1 cellular context compared by ENCODE assay signal in the genomic region with DNA sequence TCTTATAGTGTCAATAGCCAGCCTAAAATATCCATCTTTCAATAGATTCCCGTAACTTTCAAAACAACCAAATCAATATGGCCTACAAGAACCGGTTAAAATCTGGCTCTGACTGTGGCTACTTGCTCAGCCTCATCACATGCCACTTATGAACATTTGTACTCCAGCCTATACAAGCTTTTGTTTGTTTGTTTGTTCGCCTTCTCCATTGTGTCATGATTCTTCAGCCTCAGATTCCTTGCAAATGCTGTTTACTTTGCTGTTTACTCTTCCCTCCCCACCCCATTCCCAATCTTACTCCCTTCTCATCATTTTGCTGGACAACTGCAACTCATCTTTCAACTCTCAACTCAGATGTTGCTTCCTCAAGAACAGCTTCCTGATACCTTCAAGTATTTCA.
TF ChIP-seq lines count a peak whose summit lies in the region.

No MANE protein-coding gene starts in this region.

TF ChIP-seq in GM23338, 12 proteins besides CTCF, POLR2A, EP300 and RAD21 (continued from another document):
- TF ChIP-seq, protein P1, sequence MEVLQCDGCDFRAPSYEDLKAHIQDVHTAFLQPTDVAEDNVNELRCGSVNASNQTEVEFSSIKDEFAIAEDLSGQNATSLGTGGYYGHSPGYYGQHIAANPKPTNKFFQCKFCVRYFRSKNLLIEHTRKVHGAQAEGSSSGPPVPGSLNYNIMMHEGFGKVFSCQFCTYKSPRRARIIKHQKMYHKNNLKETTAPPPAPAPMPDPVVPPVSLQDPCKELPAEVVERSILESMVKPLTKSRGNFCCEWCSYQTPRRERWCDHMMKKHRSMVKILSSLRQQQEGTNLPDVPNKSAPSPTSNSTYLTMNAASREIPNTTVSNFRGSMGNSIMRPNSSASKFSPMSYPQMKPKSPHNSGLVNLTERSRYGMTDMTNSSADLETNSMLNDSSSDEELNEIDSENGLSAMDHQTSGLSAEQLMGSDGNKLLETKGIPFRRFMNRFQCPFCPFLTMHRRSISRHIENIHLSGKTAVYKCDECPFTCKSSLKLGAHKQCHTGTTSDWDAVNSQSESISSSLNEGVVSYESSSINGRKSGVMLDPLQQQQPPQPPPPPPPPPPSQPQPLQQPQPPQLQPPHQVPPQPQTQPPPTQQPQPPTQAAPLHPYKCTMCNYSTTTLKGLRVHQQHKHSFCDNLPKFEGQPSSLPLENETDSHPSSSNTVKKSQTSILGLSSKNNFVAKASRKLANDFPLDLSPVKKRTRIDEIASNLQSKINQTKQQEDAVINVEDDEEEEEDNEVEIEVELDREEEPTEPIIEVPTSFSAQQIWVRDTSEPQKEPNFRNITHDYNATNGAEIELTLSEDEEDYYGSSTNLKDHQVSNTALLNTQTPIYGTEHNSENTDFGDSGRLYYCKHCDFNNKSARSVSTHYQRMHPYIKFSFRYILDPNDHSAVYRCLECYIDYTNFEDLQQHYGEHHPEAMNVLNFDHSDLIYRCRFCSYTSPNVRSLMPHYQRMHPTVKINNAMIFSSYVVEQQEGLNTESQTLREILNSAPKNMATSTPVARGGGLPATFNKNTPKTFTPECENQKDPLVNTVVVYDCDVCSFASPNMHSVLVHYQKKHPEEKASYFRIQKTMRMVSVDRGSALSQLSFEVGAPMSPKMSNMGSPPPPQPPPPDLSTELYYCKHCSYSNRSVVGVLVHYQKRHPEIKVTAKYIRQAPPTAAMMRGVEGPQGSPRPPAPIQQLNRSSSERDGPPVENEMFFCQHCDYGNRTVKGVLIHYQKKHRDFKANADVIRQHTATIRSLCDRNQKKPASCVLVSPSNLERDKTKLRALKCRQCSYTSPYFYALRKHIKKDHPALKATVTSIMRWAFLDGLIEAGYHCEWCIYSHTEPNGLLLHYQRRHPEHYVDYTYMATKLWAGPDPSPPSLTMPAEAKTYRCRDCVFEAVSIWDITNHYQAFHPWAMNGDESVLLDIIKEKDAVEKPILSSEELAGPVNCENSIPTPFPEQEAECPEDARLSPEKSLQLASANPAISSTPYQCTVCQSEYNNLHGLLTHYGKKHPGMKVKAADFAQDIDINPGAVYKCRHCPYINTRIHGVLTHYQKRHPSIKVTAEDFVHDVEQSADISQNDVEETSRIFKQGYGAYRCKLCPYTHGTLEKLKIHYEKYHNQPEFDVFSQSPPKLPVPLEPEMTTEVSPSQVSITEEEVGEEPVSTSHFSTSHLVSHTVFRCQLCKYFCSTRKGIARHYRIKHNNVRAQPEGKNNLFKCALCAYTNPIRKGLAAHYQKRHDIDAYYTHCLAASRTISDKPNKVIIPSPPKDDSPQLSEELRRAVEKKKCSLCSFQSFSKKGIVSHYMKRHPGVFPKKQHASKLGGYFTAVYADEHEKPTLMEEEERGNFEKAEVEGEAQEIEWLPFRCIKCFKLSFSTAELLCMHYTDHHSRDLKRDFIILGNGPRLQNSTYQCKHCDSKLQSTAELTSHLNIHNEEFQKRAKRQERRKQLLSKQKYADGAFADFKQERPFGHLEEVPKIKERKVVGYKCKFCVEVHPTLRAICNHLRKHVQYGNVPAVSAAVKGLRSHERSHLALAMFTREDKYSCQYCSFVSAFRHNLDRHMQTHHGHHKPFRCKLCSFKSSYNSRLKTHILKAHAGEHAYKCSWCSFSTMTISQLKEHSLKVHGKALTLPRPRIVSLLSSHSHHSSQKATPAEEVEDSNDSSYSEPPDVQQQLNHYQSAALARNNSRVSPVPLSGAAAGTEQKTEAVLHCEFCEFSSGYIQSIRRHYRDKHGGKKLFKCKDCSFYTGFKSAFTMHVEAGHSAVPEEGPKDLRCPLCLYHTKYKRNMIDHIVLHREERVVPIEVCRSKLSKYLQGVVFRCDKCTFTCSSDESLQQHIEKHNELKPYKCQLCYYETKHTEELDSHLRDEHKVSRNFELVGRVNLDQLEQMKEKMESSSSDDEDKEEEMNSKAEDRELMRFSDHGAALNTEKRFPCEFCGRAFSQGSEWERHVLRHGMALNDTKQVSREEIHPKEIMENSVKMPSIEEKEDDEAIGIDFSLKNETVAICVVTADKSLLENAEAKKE (CRISPR knock-in tag; IDR thresholded peaks at IDR 0.05): no peak
- TF ChIP-seq ZNF114 (CRISPR knock-in tag; IDR thresholded peaks at IDR 0.05): no peak
- no peak for TF ChIP-seq ZNF331 (CRISPR knock-in tag; IDR thresholded peaks at IDR 0.05; ENCODE audit: low read depth)
- TF ChIP-seq EZH2phosphoT487 (IDR thresholded peaks at IDR 0.05; ENCODE audit: unreplicated experiment): no peak
- TF ChIP-seq, protein P2, sequence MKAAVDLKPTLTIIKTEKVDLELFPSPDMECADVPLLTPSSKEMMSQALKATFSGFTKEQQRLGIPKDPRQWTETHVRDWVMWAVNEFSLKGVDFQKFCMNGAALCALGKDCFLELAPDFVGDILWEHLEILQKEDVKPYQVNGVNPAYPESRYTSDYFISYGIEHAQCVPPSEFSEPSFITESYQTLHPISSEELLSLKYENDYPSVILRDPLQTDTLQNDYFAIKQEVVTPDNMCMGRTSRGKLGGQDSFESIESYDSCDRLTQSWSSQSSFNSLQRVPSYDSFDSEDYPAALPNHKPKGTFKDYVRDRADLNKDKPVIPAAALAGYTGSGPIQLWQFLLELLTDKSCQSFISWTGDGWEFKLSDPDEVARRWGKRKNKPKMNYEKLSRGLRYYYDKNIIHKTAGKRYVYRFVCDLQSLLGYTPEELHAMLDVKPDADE (IDR thresholded peaks at IDR 0.05): no peak
- TF ChIP-seq STAT1 (IDR thresholded peaks at IDR 0.05; ENCODE audit: unreplicated experiment): no peak
- TF ChIP-seq POLR2AphosphoS5 (IDR thresholded peaks at IDR 0.05; ENCODE audit: low read depth): no peak
TF ChIP-seq in GM23338: peak in this region for 0.
